ENCODE assay signal across 31 cellular contexts in the genomic region with DNA sequence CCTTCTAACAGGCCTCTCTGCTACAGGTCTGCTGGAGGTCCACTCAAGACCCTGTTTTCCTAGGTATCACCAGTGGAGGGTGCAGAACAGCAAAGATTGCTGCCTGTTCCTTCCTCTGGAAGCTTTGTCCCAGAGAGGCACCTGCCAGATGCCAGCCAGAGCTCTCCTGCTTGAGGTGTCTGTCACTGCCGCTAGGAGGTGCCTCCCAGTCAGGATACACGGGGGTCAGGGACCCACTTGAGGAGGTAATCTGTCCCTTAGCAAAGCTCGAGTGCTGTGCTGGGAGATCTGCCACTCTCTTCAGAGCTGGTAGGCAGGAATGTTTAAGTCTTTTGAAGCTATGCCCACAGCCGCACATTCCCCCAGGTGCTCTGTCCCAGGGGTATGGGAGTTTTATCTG.
"Had no signal": no experiment of that assay in that cellular context is flagged by ENCODE, and none has a peak within 500 bp of the region (broad histone marks: within the 10 kb centered on the region; RNA-seq: fewer than 3 reads in every experiment).

No MANE protein-coding gene starts in this region.

- FAIRE-seq: RCC 7860 had no signal

- H3K4me1 Mint-ChIP-seq: T-cell had no signal

- H3K27ac ChIP-seq: PC-9, RWPE1, SJCRH30, SK-N-MC had no signal

- H3K27ac Mint-ChIP-seq: T-cell had no signal

- H3K27me3 ChIP-seq: SJCRH30 had no signal

- H3K4me2 ChIP-seq: PC-9 had no signal

- H3K4me3 Mint-ChIP-seq: T-cell had no signal

- H3K4me1 ChIP-seq: SJCRH30 had no signal

- H3K27me3 Mint-ChIP-seq: T-cell had no signal

- ATAC-seq: Panc1, Right ventricle myocardium inferior, SK-N-SH treated with all-trans-retinoic acid at 6 μM for 48 hours, T-cell had no signal

- DNase-seq: Karpas-422, MM.1S, MV-4-11, NCI-H1092, NCI-H1105, NCI-H1417 treated with DMSO at 0.1 percent for 48 hours, NCI-H1436 treated with DMSO at 0.1 percent for 48 hours, NCI-H1694 treated with DMSO at 0.1 percent for 48 hours, NCI-H187 treated with DMSO at 0.1 percent for 48 hours, NCI-H2029, NCI-H2081, NCI-H2171 treated with DMSO at 0.1 percent for 48 hours, NCI-H226, NCI-H446 treated with DMSO at 0.1 percent for 48 hours, NCI-H510A, NCI-H524, NCI-H526, NCI-H69, NCI-H748 treated with DMSO at 0.1 percent for 48 hours, NCI-H82, PC-9, SHP77, SIG-M5, SJCRH30, T-cell had no signal

- H3K9me3 ChIP-seq: SJCRH30 had no signal

- H2AFZ ChIP-seq: PC-9 had no signal

- H3K4me3 ChIP-seq: PC-9, SJCRH30, SK-N-MC had no signal
